ENCODE assay signal across 14 cellular contexts in genomic region chrX:40446927-40447326, GRCh38.
"Had no signal": no experiment of that assay in that cellular context is flagged by ENCODE, and none has a peak within 500 bp of the region (broad histone marks: within the 10 kb centered on the region; RNA-seq: fewer than 3 reads in every experiment).

No MANE protein-coding gene starts in this region.

- H3K4me1 Mint-ChIP-seq: activated T-helper 17 cell treated with anti-CD3 and anti-CD28 coated beads, Interleukin-2, amount 50 U/mL, for 72 hours; stimulated activated memory B cell treated with anti-CD40 and anti-IgM and Interleukin-4, amounts not matched to agents 10 μg/mL and 1 μg/mL and 100 μg/mL, for 72 hours had no signal

- H3K27ac ChIP-seq: heart left ventricle, pancreas, tibial nerve had no signal

- H3K4me1 ChIP-seq: pancreas, tibial nerve had no signal

- H3K9me3 Mint-ChIP-seq: activated naive CD4-positive, alpha-beta T cell treated with anti-CD3 and anti-CD28 coated beads for 36 hours; activated T-helper 17 cell treated with anti-CD3 and anti-CD28 coated beads, Interleukin-2, amount 50 U/mL, for 72 hours; naive thymus-derived CD4-positive, alpha-beta T cell; stimulated activated memory B cell treated with anti-CD40 and anti-IgM and Interleukin-4, amounts not matched to agents 10 μg/mL and 1 μg/mL and 100 μg/mL, for 72 hours had no signal

- H3K27ac Mint-ChIP-seq: activated naive CD4-positive, alpha-beta T cell treated with anti-CD3 and anti-CD28 coated beads for 36 hours; activated T-helper 17 cell treated with anti-CD3 and anti-CD28 coated beads, Interleukin-2, amount 50 U/mL, for 72 hours; stimulated activated memory B cell treated with anti-CD40 and anti-IgM and Interleukin-4, amounts not matched to agents 10 μg/mL and 1 μg/mL and 100 μg/mL, for 72 hours had no signal

- FAIRE-seq: endothelial cell of umbilical vein, frontal cortex, pancreas had no signal

- DNase-seq: activated CD4-positive, alpha-beta T cell treated with anti-CD3 and anti-CD28 coated beads, Interleukin-2, amount 50 U/mL, for 1 hour; activated naive CD4-positive, alpha-beta T cell treated with anti-CD3 and anti-CD28 coated beads for 36 hours; cortex of kidney; effector CD4-positive, alpha-beta T cell; mammary epithelial cell; naive thymus-derived CD4-positive, alpha-beta T cell; pancreas had no signal

- H3K9me3 ChIP-seq: heart left ventricle, pancreas, tibial nerve had no signal

- H3K36me3 ChIP-seq: heart left ventricle, pancreas, tibial nerve had no signal

- H3K4me3 ChIP-seq: heart left ventricle, pancreas, tibial nerve had no signal

- H3K27me3 Mint-ChIP-seq: activated T-helper 17 cell treated with anti-CD3 and anti-CD28 coated beads, Interleukin-2, amount 50 U/mL, for 72 hours; stimulated activated memory B cell treated with anti-CD40 and anti-IgM and Interleukin-4, amounts not matched to agents 10 μg/mL and 1 μg/mL and 100 μg/mL, for 72 hours had no signal

- H3K36me3 Mint-ChIP-seq: naive thymus-derived CD4-positive, alpha-beta T cell; stimulated activated memory B cell treated with anti-CD40 and anti-IgM and Interleukin-4, amounts not matched to agents 10 μg/mL and 1 μg/mL and 100 μg/mL, for 72 hours had no signal

- H3K4me3 Mint-ChIP-seq: activated naive CD4-positive, alpha-beta T cell treated with anti-CD3 and anti-CD28 coated beads for 36 hours; activated T-helper 17 cell treated with anti-CD3 and anti-CD28 coated beads, Interleukin-2, amount 50 U/mL, for 72 hours; naive thymus-derived CD4-positive, alpha-beta T cell; stimulated activated memory B cell treated with anti-CD40 and anti-IgM and Interleukin-4, amounts not matched to agents 10 μg/mL and 1 μg/mL and 100 μg/mL, for 72 hours had no signal

- H3K27me3 ChIP-seq: tibial nerve had no signal

- ATAC-seq: activated CD4-positive, CD25-positive, alpha-beta regulatory T cell treated with anti-CD3 and anti-CD28 coated beads, Interleukin-2, amount 50 U/mL, for 24 hours; activated T-helper 17 cell treated with anti-CD3 and anti-CD28 coated beads, Interleukin-2, amount 50 U/mL, for 72 hours; naive thymus-derived CD4-positive, alpha-beta T cell; stimulated activated memory B cell treated with anti-CD40 and anti-IgM and Interleukin-4, amounts not matched to agents 10 μg/mL and 1 μg/mL and 100 μg/mL, for 72 hours had no signal
